8 cellular contexts compared by ENCODE assay signal in the genomic region with DNA sequence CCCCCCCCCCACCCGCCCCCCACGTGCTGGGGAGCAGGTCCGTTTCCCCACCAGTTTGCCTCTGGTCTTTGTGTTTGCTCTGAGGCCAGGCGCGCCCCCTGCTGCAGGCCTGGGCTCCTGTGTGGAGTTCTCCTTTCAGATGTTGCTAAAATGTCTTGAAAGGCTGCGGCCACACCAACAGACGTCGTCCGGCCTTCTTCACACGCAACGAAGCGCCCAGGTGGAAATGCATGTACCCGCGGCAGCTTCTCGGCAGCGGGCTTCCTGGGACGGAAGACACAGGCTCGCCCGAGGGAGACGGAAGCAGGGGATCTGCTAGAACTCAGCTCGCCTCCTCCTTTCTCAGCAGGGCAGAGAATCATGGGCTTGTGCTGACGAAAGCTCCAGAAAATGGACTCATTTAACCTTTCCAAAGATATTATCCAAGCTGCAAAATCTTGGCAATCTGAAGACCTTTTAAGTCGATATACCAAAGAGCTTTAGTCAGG.
A peak's percentile ranks its signal among the peaks of the same experiment; 100 is the strongest.
DNase-seq lines count a peak whose midpoint lies in the region; ATAC-seq and TF ChIP-seq lines count a peak whose summit lies in the region.

No MANE protein-coding gene starts in this region.

- POLR2A ChIA-PET in CD4-positive, alpha-beta T cell (lab: Charles Lee) = interaction anchor here (0.7 kb wide), 1 partner anchor 152 kb away, joined by 3 read pairs; no protein-coding TSS in a partner anchor

- peak in 5 of 10 experiments; percentile 4 to 23 (median 10) for DNase-seq in CD4-positive, alpha-beta T cell
- DNase-seq in SK-N-DZ (ENCODE audit: low spot score) (peak; percentile 90), cerebellum (ENCODE audit: low spot score) (peak; percentile 6), islet precursor cell (peak; percentile 94), NCI-H1694 treated with DMSO at 0.1 percent for 48 hours (lab: John Stamatoyannopoulos, UW) (no peak)

- peak overlapping the region; percentile 11 to 39 (median 19) for H3K4me3 ChIP-seq in skin epidermis

- peak; percentile 29 for ATAC-seq in CD4-positive, alpha-beta T cell (ENCODE audit: poor library complexity)
- peak; percentile 78 for ATAC-seq in GM19455 (IDR thresholded peaks at IDR 0.05; ENCODE audit: unreplicated experiment)
- peak; percentile 78 for ATAC-seq in HG03571 (IDR thresholded peaks at IDR 0.05; ENCODE audit: unreplicated experiment)

- CTCF ChIA-PET in CD4-positive, alpha-beta T cell (lab: Charles Lee) = no interaction called here

- TF ChIP-seq CTCF in CD4-positive, alpha-beta T cell (IDR thresholded peaks at IDR 0.05) = peak; percentile 19

- H3K27me3 ChIP-seq in CD4-positive, alpha-beta T cell (ENCODE audit: control insufficient read depth, insufficient read depth, low read length) = peaks cover 4% of the 10 kb centered on the region

- intact Hi-C loops in CD4-positive, alpha-beta T cell (cut with DNase I, micrococcal nuclease) = loop anchor here (1.0 to 2.0 kb wide), 2 partner anchors 221 to 222 kb away; no protein-coding TSS in a partner anchor

- H3K4me1 Mint-ChIP-seq in CD4-positive, alpha-beta T cell (ENCODE audit: low read depth) = peaks cover 19% of the 10 kb centered on the region

- H3K9me3 ChIP-seq in CD4-positive, alpha-beta T cell (ENCODE audit: control insufficient read depth, low read length) = no peaks in the 10 kb centered on the region

- no peaks in the 10 kb centered on the region for H3K36me3 Mint-ChIP-seq in CD4-positive, alpha-beta T cell (ENCODE audit: low read depth)

- no peaks in the 10 kb centered on the region for H3K9me3 Mint-ChIP-seq in CD4-positive, alpha-beta T cell

- H3K27me3 Mint-ChIP-seq in CD4-positive, alpha-beta T cell = peaks cover 53% of the 10 kb centered on the region

- no peak overlapping the region for H3K27ac ChIP-seq in CD4-positive, alpha-beta T cell (ENCODE audit: low read depth, low read length)
- H3K27ac ChIP-seq in skin epidermis = peak overlapping the region in 16 of 21 experiments; percentile 39 to 83 (median 62)

- H3K27ac Mint-ChIP-seq in CD4-positive, alpha-beta T cell = no peak overlapping the region

- peak overlapping the region; percentile 74 for H3K4me3 Mint-ChIP-seq in CD4-positive, alpha-beta T cell
